ENCODE assay signal across 8 cellular contexts in the genomic region with DNA sequence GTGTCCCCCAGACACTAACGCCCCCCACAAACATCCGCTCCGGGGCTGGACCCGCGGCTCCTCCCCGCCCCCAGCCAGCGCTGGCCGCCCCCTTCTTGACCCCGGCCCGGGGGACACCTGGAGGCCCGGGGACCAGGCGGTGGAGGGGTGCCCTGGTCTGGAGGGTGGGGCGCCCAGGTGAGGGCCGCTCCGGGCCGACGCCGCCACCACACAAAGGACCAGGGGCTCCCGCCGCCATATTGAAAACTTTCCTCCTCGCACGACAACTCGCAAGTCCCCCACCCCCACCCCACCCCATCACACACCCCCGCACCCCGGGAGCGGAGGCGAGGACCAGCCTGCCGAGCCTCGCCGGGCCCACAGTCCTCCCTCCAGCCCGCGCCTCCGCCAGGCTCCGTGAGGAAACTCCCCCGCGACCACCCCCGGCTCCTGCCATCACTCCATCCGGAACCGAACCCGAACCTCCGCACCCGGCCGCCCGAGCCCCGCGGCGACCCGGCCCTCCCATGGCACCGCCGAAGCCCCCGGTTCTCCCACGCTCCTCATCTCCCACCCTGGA. TPM values are rescaled to one million over a fixed set of nuclear protein-coding genes. Genes with fewer than 3 reads are reported as not detected.
DNase-seq lines count a peak whose midpoint lies in the region; TF ChIP-seq lines count a peak whose summit lies in the region.

No MANE protein-coding gene starts in this region.

- H3K36me3 ChIP-seq in neuron (ENCODE audit: insufficient read depth, low read length) (no peaks in the 10 kb centered on the region), transverse colon (no peaks in the 10 kb centered on the region)

- H3K27me3 ChIP-seq in neuron (ENCODE audit: insufficient read depth, low read length) (no peaks in the 10 kb centered on the region), transverse colon (no peaks in the 10 kb centered on the region)

- no peaks in the 10 kb centered on the region for H3K9me3 ChIP-seq in neuron (ENCODE audit: low read length)
- no peaks in the 10 kb centered on the region for H3K9me3 ChIP-seq in transverse colon

- H3K4me3 Mint-ChIP-seq in activated T-helper 2 cell treated with anti-CD3 and anti-CD28 coated beads, Interferon-gamma antibody, Interleukin-2, Interleukin-4, amounts not matched to agents 10 μg/mL and 5 μg/mL and 100 μg/mL, durations not matched to agents 14 hours and 24 hours and 36 hours (ENCODE audit: low read depth), result peak overlapping the region; percentile 68

- H3K4me1 ChIP-seq in neuron (ENCODE audit: insufficient read depth, low read length), result peaks cover 31% of the 10 kb centered on the region
- H3K4me1 ChIP-seq in transverse colon, result peaks cover 3 to 52% (median 31%) of the 10 kb centered on the region in 4 donors

- TF ChIP-seq CTCF in fibroblast of villous mesenchyme (IDR thresholded peaks at IDR 0.05; ENCODE audit: insufficient read depth, low read depth, low read length) (no peak), transverse colon (IDR thresholded peaks at IDR 0.05) (no peak)

- in situ Hi-C loops in transverse colon (cut with MboI; ENCODE audit: low pct_ligation_motif_present in 1 of 4, low pct_unique_long_range_greater_than_20kb in 1 of 4, low sequenced_read_pairs in 3 of 4), result no loop called here

- H3K27me3 Mint-ChIP-seq in activated T-helper 2 cell treated with anti-CD3 and anti-CD28 coated beads, Interferon-gamma antibody, Interleukin-2, Interleukin-4, amounts not matched to agents 10 μg/mL and 5 μg/mL and 100 μg/mL, durations not matched to agents 14 hours and 24 hours and 36 hours (ENCODE audit: low read depth), result peaks cover 12% of the 10 kb centered on the region

- H3K9me3 Mint-ChIP-seq in activated T-helper 2 cell treated with anti-CD3 and anti-CD28 coated beads, Interferon-gamma antibody, Interleukin-2, Interleukin-4, amounts not matched to agents 10 μg/mL and 5 μg/mL and 100 μg/mL, durations not matched to agents 14 hours and 24 hours and 36 hours, result no peaks in the 10 kb centered on the region

- H3K27ac Mint-ChIP-seq in activated T-helper 2 cell treated with anti-CD3 and anti-CD28 coated beads, Interferon-gamma antibody, Interleukin-2, Interleukin-4, amounts not matched to agents 10 μg/mL and 5 μg/mL and 100 μg/mL, durations not matched to agents 14 hours and 24 hours and 36 hours, result peak overlapping the region; percentile 74

- peaks cover 21% of the 10 kb centered on the region for H3K36me3 Mint-ChIP-seq in activated T-helper 2 cell treated with anti-CD3 and anti-CD28 coated beads, Interferon-gamma antibody, Interleukin-2, Interleukin-4, amounts not matched to agents 10 μg/mL and 5 μg/mL and 100 μg/mL, durations not matched to agents 14 hours and 24 hours and 36 hours (ENCODE audit: low read depth)

- H3K4me1 Mint-ChIP-seq in activated T-helper 2 cell treated with anti-CD3 and anti-CD28 coated beads, Interferon-gamma antibody, Interleukin-2, Interleukin-4, amounts not matched to agents 10 μg/mL and 5 μg/mL and 100 μg/mL, durations not matched to agents 14 hours and 24 hours and 36 hours (ENCODE audit: low read depth), result peaks cover 53% of the 10 kb centered on the region

- no peak for TF ChIP-seq EP300 in transverse colon (IDR thresholded peaks at IDR 0.05; ENCODE audit: low read depth)

- H2AFZ ChIP-seq in neuron (ENCODE audit: low read depth, low read length), result no peak overlapping the region

- H3K4me3 ChIP-seq in fibroblast of villous mesenchyme (ENCODE audit: low read depth, low read length), result peak overlapping the region; percentile 92
- peak overlapping the region; percentile 79 for H3K4me3 ChIP-seq in neuron (ENCODE audit: low read length)
- H3K4me3 ChIP-seq in transverse colon, result peak overlapping the region; percentile 80 to 94 (median 88)

- peak overlapping the region; percentile 94 to 96 (median 95) for H3K27ac ChIP-seq in transverse colon

- DNase-seq in GM03348 (ENCODE audit: low spot score), result peak; percentile 83
- peak; percentile 49 for DNase-seq in NCI-H2171 (lab: John Stamatoyannopoulos, UW)
- DNase-seq in activated T-helper 2 cell treated with anti-CD3 and anti-CD28 coated beads, Interferon-gamma antibody, Interleukin-2, Interleukin-4, amounts not matched to agents 10 μg/mL and 5 μg/mL and 100 μg/mL, durations not matched to agents 14 hours and 24 hours and 36 hours (ENCODE audit: low spot score), result peak; percentile 44
- peak; percentile 49 for DNase-seq in fibroblast of villous mesenchyme (ENCODE audit: low read depth)
- peak; percentile 30 for DNase-seq in transverse colon
- no peak for DNase-seq in NCI-H1048 (lab: John Stamatoyannopoulos, UW)
- DNase-seq in NCI-H1694 treated with DMSO at 0.1 percent for 48 hours (lab: John Stamatoyannopoulos, UW), result no peak

- TF ChIP-seq POLR2A in transverse colon (IDR thresholded peaks at IDR 0.05), result no peak

- intact Hi-C loops in activated T-helper 2 cell treated with anti-CD3 and anti-CD28 coated beads, Interferon-gamma antibody, Interleukin-2, Interleukin-4, amounts not matched to agents 10 μg/mL and 5 μg/mL and 100 μg/mL, durations not matched to agents 14 hours and 24 hours and 36 hours (cut with micrococcal nuclease), result loop anchor here (2.0 to 10.0 kb wide), 2 partner anchors 27 to 463 kb away; a partner anchor contains a TSS
- intact Hi-C loops in transverse colon (cut with DNase I; ENCODE audit: low total_unique reads), result no loop called here

- 3% methylated on average over 29 of the region's 52 CpGs; no CpG with 5 or more reads in 1 of the 2 donors for WGBS in transverse colon (ENCODE audit: low coverage in 1 of 2), 2 donors

RNA-seq across cellular contexts. Expression of a gene that starts 0.8 kb away (rescaled TPM):
- 78.7 and 84.6 TPM in 2 replicates for total RNA-seq in activated T-helper 2 cell treated with anti-CD3 and anti-CD28 coated beads, Interferon-gamma antibody, Interleukin-2, Interleukin-4, amounts not matched to agents 10 μg/mL and 5 μg/mL and 100 μg/mL, durations not matched to agents 14 hours and 24 hours and 36 hours
- 112 and 138 TPM in 2 replicates for total RNA-seq in fibroblast of villous mesenchyme
- total RNA-seq in transverse colon, result 100 to 1,000 TPM in 1 of 4 donors, 10 to 100 TPM in 3; 50.5 to 104 (median 71.7) TPM

RNA-seq across cellular contexts. Expression of a gene that starts 3.3 kb away (rescaled TPM):
- total RNA-seq in activated T-helper 2 cell treated with anti-CD3 and anti-CD28 coated beads, Interferon-gamma antibody, Interleukin-2, Interleukin-4, amounts not matched to agents 10 μg/mL and 5 μg/mL and 100 μg/mL, durations not matched to agents 14 hours and 24 hours and 36 hours, result 1.6 TPM in 2 replicates
- total RNA-seq in fibroblast of villous mesenchyme, result 0.64 TPM in 1 of 2 replicates, not detected in the other
- not detected for total RNA-seq in transverse colon

Comparison
In these comparisons a context has a peak if more than half of its experiments do, and no peak if none do; other contexts are left out.
1. DNase-seq: peak in GM03348 (single experiment), NCI-H2171 (single experiment), activated T-helper 2 cell treated with anti-CD3 and anti-CD28 coated beads, Interferon-gamma antibody, Interleukin-2, Interleukin-4, amounts not matched to agents 10 μg/mL and 5 μg/mL and 100 μg/mL, durations not matched to agents 14 hours and 24 hours and 36 hours (single experiment), fibroblast of villous mesenchyme (single experiment) and transverse colon (single experiment); none in NCI-H1048 (single experiment) and NCI-H1694 treated with DMSO at 0.1 percent for 48 hours (single experiment).
2. Peak in every context shown above with its lines, with median percentiles within 50 percentile points of each other: H3K4me3 ChIP-seq.